ENCODE assay signal across 8 cellular contexts in the genomic region with DNA sequence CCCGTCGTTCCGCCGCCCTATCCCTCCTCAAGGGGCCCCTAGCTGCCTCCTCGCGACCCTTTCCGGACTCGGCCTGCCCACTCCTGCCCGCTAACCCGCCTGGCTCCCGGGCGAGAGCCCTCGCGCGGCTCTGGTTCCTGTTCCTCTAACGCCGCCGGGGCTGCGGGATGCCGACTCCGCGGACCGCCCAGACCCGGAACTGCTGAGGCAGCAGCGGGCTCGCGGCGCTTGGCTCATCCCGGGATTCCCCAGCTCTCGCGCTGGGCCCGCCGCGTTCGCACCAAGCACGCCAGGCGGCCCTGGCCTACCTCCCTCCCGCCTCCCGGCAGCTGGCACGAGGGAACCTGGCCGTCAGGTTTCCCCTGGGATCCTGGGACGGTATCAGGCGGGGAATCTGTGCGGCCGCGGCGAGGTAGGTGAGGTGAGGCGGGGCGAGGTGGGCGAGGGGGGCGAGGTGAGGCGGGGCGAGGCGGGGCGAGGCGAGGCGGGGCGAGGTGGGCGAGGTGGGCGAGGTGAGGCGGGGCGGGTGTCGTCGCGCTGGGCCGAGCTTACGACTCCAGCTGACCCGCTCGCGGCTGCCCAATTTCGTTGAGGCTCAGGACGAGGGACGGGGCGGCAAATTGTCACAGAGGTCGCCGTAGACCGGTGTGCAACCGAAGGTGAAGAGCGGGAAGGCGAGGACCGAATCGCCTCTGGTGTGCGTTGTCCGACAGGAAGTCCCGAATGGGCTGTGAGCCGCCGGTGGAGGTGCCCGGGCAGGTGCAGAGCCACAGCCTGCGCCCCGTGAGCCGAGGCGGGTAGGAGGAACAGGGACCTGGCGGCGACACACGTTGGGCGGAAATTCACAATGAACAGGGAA. TPM values are rescaled to one million over a fixed set of nuclear protein-coding genes. Genes with fewer than 3 reads are reported as not detected.
DNase-seq lines count a peak whose midpoint lies in the region; ATAC-seq and TF ChIP-seq lines count a peak whose summit lies in the region.

Gene CCDC122 (minus strand): TSS at position 418 of the 859 bp plus-strand sequence. CDS start 10,364 bp downstream, outside the sequence.
Gene LACC1 (plus strand): TSS at position 582 of the 859 bp plus-strand sequence. CDS start 1,082 bp downstream, outside the sequence.

- H3K9me3 Mint-ChIP-seq in effector memory CD8-positive, alpha-beta T cell, result no peaks in the 10 kb centered on the region

- H2BK120ac ChIP-seq in mesenchymal stem cell (ENCODE audit: low read depth, low read length), result peak within 1 kb of the TSS; percentile 98

- H3K4me3 Mint-ChIP-seq in effector memory CD8-positive, alpha-beta T cell, result peak within 1 kb of the TSS; percentile 89 to 90

- H3K9ac ChIP-seq in mesenchymal stem cell (ENCODE audit: low read length), result peak within 1 kb of the TSS; percentile 95

- H3K23ac ChIP-seq in mesenchymal stem cell (ENCODE audit: low read length in 2 of 2), result peak within 1 kb of the TSS; percentile 37 to 98

- peak within 1 kb of the TSS; percentile 100 for H2BK15ac ChIP-seq in mesenchymal stem cell (ENCODE audit: low read depth, poor library complexity, severe bottlenecking)

- intact Hi-C loops in A673 (cut with micrococcal nuclease; ENCODE audit: unreplicated experiment), result loop anchor here (5.0 kb wide), 1 partner anchor 792 kb away; no protein-coding TSS in a partner anchor

- H3K36me3 Mint-ChIP-seq in effector memory CD8-positive, alpha-beta T cell (ENCODE audit: insufficient read depth), result no peaks in the 10 kb centered on the region

- peaks cover 12% of the 10 kb centered on the region in 2 donors for H3K4me1 Mint-ChIP-seq in effector memory CD8-positive, alpha-beta T cell (ENCODE audit: low read depth in 2 of 2)

- peak within 1 kb of the TSS; percentile 99 for H4K91ac ChIP-seq in mesenchymal stem cell (ENCODE audit: low read length)

- peak within 1 kb of the TSS; percentile 58 for H2AFZ ChIP-seq in mesenchymal stem cell (ENCODE audit: low read depth, low read length)

- peak within 1 kb of the TSS; percentile 95 for H4K8ac ChIP-seq in mesenchymal stem cell (ENCODE audit: low read length)

- CTCF ChIA-PET in A673 (lab: Charles Lee), result no interaction called here

- peak within 1 kb of the TSS; percentile 66 for H2BK5ac ChIP-seq in mesenchymal stem cell (ENCODE audit: low read depth, low read length, poor library complexity, severe bottlenecking)

- under 1% methylated on average over 79 of the region's 96 CpGs for WGBS in mesenchymal stem cell

- no peak for TF ChIP-seq CTCF in A673 (conservative IDR thresholded peaks at IDR 0.05; ENCODE audit: low read depth, low read length)

- H3K4me1 ChIP-seq in A673 (ENCODE audit: insufficient read depth, low read length, poor library complexity, severe bottlenecking) (no peaks in the 10 kb centered on the region), mesenchymal stem cell (ENCODE audit: control insufficient read depth, insufficient read depth, low read depth, low read length) (peaks cover 8% of the 10 kb centered on the region)

- H3K36me3 ChIP-seq in A673 (ENCODE audit: insufficient read depth, low read length, poor library complexity, severe bottlenecking) (no peaks in the 10 kb centered on the region), mesenchymal stem cell (ENCODE audit: control insufficient read depth in 1 of 2, insufficient read depth in 2 of 2, low read depth in 1 of 2, low read length in 2 of 2) (peaks cover 0 to 26% of the 10 kb centered on the region in 2 experiments)

- peak within 1 kb of the TSS; percentile 58 for H3K27ac ChIP-seq in A673 (ENCODE audit: low read depth, low read length, poor library complexity, severe bottlenecking)
- H3K27ac ChIP-seq in mesenchymal stem cell (ENCODE audit: low read length, poor library complexity, severe bottlenecking), result peak within 1 kb of the TSS; percentile 43

- BruUV-seq in A673 (replicated peaks; lab: Mats Ljungman, UMichigan), result no TSS peak

- H3K79me1 ChIP-seq in mesenchymal stem cell (replicated peaks; ENCODE audit: low read length, poor library complexity, severe bottlenecking), result peaks cover 6% of the 10 kb centered on the region

- H3K27ac Mint-ChIP-seq in effector memory CD8-positive, alpha-beta T cell, result peak within 1 kb of the TSS; percentile 93 to 96

- H3K27me3 ChIP-seq in A673 (replicated peaks; ENCODE audit: insufficient read depth, low read depth, low read length, poor library complexity), result peaks cover 22% of the 10 kb centered on the region
- no peaks in the 10 kb centered on the region for H3K27me3 ChIP-seq in mesenchymal stem cell (ENCODE audit: control insufficient read depth in 1 of 2, insufficient read depth in 1 of 2, low read length in 2 of 2)

- DNase-seq in A673 (ENCODE audit: low spot score) (peak; percentile 77), NCI-H526 (lab: John Stamatoyannopoulos, UW) (peak; percentile 57 to 91), mesenchymal stem cell (peak; percentile 92)
- peak; percentile 59 to 62 (median 61) for DNase-seq in activated CD8-positive, alpha-beta memory T cell treated with anti-CD3 and anti-CD28 coated beads for 48 hours (ENCODE audit: low read depth in 2 of 3, low spot score in 2 of 3)
- peak; percentile 66 to 76 (median 73) for DNase-seq in effector memory CD8-positive, alpha-beta T cell
- DNase-seq in stimulated activated CD8-positive, alpha-beta memory T cell treated with anti-CD3 and anti-CD28 coated beads, Interleukin-15, amount 100 ng/mL, for 1 hour (ENCODE audit: low read depth), result peak; percentile 44

- H3K9me3 ChIP-seq in A673 (ENCODE audit: low read depth, low read length, poor library complexity, severe bottlenecking), result no peaks in the 10 kb centered on the region
- no peaks in the 10 kb centered on the region for H3K9me3 ChIP-seq in mesenchymal stem cell (ENCODE audit: control insufficient read depth, low read length)

- peak; percentile 86 for ATAC-seq in GM18498 (IDR thresholded peaks at IDR 0.05; ENCODE audit: unreplicated experiment)
- peak; percentile 77 for ATAC-seq in HG02885 (IDR thresholded peaks at IDR 0.05; ENCODE audit: poor library complexity, unreplicated experiment)
- peak; percentile 85 for ATAC-seq in effector memory CD8-positive, alpha-beta T cell (replicated peaks)

- no peak within 1 kb of the TSS for H2AK5ac ChIP-seq in mesenchymal stem cell (ENCODE audit: low read length, severe bottlenecking)

- H2BK12ac ChIP-seq in mesenchymal stem cell (ENCODE audit: low read length in 2 of 2), result peak within 1 kb of the TSS; percentile 15 to 97

- H3K4ac ChIP-seq in mesenchymal stem cell (ENCODE audit: low read depth in 1 of 2, low read length in 2 of 2), result peak within 1 kb of the TSS; percentile 95 to 99

- H3K27me3 Mint-ChIP-seq in effector memory CD8-positive, alpha-beta T cell, result no peaks in the 10 kb centered on the region

- peak within 1 kb of the TSS; percentile 95 for H3K4me2 ChIP-seq in mesenchymal stem cell (ENCODE audit: low read length, poor library complexity, severe bottlenecking)

- peak within 1 kb of the TSS; percentile 95 to 100 for H3K18ac ChIP-seq in mesenchymal stem cell (ENCODE audit: low read depth in 1 of 2, low read length in 2 of 2)

- H3K4me3 ChIP-seq in A673 (ENCODE audit: low read depth, low read length, poor library complexity, severe bottlenecking), result peak within 1 kb of the TSS; percentile 51
- peak within 1 kb of the TSS; percentile 79 to 91 for H3K4me3 ChIP-seq in mesenchymal stem cell (ENCODE audit: insufficient read depth in 1 of 2, low read depth in 1 of 2, low read length in 2 of 2)

- peak within 1 kb of the TSS; percentile 61 to 62 for H3K14ac ChIP-seq in mesenchymal stem cell (ENCODE audit: low read length in 2 of 2)

- POLR2A ChIA-PET in A673 (lab: Charles Lee; ENCODE audit: low non-redundant PET), result no interaction called here

RNA-seq across cellular contexts. Expression of gene CCDC122, which starts in this region (rescaled TPM):
- total RNA-seq in A673 (2021), result 1.2 and 2.6 TPM in 2 replicates
- 3.9 TPM for polyA plus RNA-seq in mesenchymal stem cell (2013, experiment 1 of 2)
- 4.8 TPM for polyA plus RNA-seq in mesenchymal stem cell (2013, experiment 2 of 2)

RNA-seq across cellular contexts. Expression of gene LACC1, which starts in this region (rescaled TPM):
- 0.47 and 0.59 TPM in 2 replicates for total RNA-seq in A673 (2021)
- polyA plus RNA-seq in mesenchymal stem cell (2013, experiment 1 of 2), result 14.7 TPM
- 15.3 TPM for polyA plus RNA-seq in mesenchymal stem cell (2013, experiment 2 of 2)

Comparison
In these comparisons a context has a peak if more than half of its experiments do, and no peak if none do; other contexts are left out.
1. Peak in every context shown above with its lines: DNase-seq, ATAC-seq, H3K4me3 ChIP-seq and H3K27ac ChIP-seq.